ENCODE assay signal across 16 cellular contexts in genomic region chr3:129661766-129662165, GRCh38. TPM values are rescaled to one million over a fixed set of nuclear protein-coding genes. Genes with fewer than 3 reads are reported as not detected.
DNase-seq lines count a peak whose midpoint lies in the region; TF ChIP-seq lines count a peak whose summit lies in the region.
"Had no signal": no experiment of that assay in that cellular context is flagged by ENCODE, and none has a peak within 500 bp of the region (broad histone marks: within the 10 kb centered on the region; RNA-seq: fewer than 3 reads in every experiment).

No MANE protein-coding gene starts in this region.

- no peak for DNase-seq in Karpas-422
- DNase-seq in mammary epithelial cell: no peak
- no peak for DNase-seq in mesothelial cell of epicardium (ENCODE audit: low spot score in 2 of 2, unreplicated experiment in 2 of 2)
- no peak for DNase-seq in suprapubic skin (ENCODE audit: low spot score in 2 of 2)
- DNase-seq in globus pallidus (ENCODE audit: low spot score): no peak
- no peak for DNase-seq in vagina (ENCODE audit: extremely low spot score in 2 of 2)
- no peak for DNase-seq in 8988T
- DNase-seq: EL; H9; NCI-H1436 treated with DMSO at 0.1 percent for 48 hours; NCI-H2081 treated with DMSO at 0.1 percent for 48 hours; NCI-H226; NCI-H526 treated with DMSO at 0.1 percent for 48 hours; NK-92 treated with Interleukin-12 subunit alpha and Interleukin-12 subunit beta, amount 100 ng/mL, for 24 hours; SHP77 had no signal

- H3K27ac Mint-ChIP-seq in mesothelial cell of epicardium: peak overlapping the region; percentile 47
- H3K27ac Mint-ChIP-seq: H9 had no signal

- H3K9me3 ChIP-seq in Karpas-422 (ENCODE audit: low read length) (no peaks in the 10 kb centered on the region), mammary epithelial cell (replicated peaks; ENCODE audit: insufficient read depth, low read length) (no peaks in the 10 kb centered on the region), suprapubic skin (no peaks in the 10 kb centered on the region), vagina (no peaks in the 10 kb centered on the region)
- H3K9me3 ChIP-seq: BLaER1 treated with 17β-estradiol and CSF1 and Interleukin-3, amounts not matched to agents 10 nM and 100 nM had no signal

- TF ChIP-seq POLR2A in suprapubic skin (IDR thresholded peaks at IDR 0.05): no peak
- no peak for TF ChIP-seq POLR2A in vagina (IDR thresholded peaks at IDR 0.05)

- dilution Hi-C loops in mammary epithelial cell (cut with HindIII; ENCODE audit: low sequenced_read_pairs): no loop called here

- peaks cover 54% of the 10 kb centered on the region for H3K4me1 Mint-ChIP-seq in mesothelial cell of epicardium

- H3K36me3 Mint-ChIP-seq in mesothelial cell of epicardium: peaks cover 6% of the 10 kb centered on the region

- in situ Hi-C loops in mammary epithelial cell (cut with MboI; ENCODE audit: low sequenced_read_pairs in 2 of 2): no loop called here

- peaks cover 88% of the 10 kb centered on the region for H3K4me1 ChIP-seq in Karpas-422 (ENCODE audit: low read length)
- H3K4me1 ChIP-seq in mammary epithelial cell (ENCODE audit: insufficient read depth, low read length): peaks cover 61% of the 10 kb centered on the region
- peaks cover 55% of the 10 kb centered on the region for H3K4me1 ChIP-seq in suprapubic skin
- H3K4me1 ChIP-seq in vagina: peaks cover 51% of the 10 kb centered on the region

- H3K4me2 ChIP-seq in Karpas-422 (ENCODE audit: low read depth, low read length, poor library complexity, severe bottlenecking): peak overlapping the region; percentile 17
- H3K4me2 ChIP-seq in mammary epithelial cell (ENCODE audit: insufficient read depth, low read depth, low read length): no peak overlapping the region
- H3K4me2 ChIP-seq: BLaER1 treated with 17β-estradiol and CSF1 and Interleukin-3, amounts not matched to agents 10 nM and 100 nM had no signal

- TF ChIP-seq CTCF in mammary epithelial cell (conservative IDR thresholded peaks at IDR 0.05 in 1 of 2, IDR thresholded peaks at IDR 0.05 in 1 of 2; ENCODE audit: extremely low read depth in 1 of 2, insufficient read depth in 1 of 2, low read depth in 1 of 2, low read length in 2 of 2) (no peak), mesothelial cell of epicardium (IDR thresholded peaks at IDR 0.05; ENCODE audit: unreplicated experiment) (no peak), suprapubic skin (IDR thresholded peaks at IDR 0.05) (no peak), vagina (IDR thresholded peaks at IDR 0.05) (no peak)

- H3K36me3 ChIP-seq in Karpas-422 (ENCODE audit: insufficient read depth, low read length) (no peaks in the 10 kb centered on the region), mammary epithelial cell (ENCODE audit: insufficient read depth, low read length) (no peaks in the 10 kb centered on the region), suprapubic skin (no peaks in the 10 kb centered on the region), vagina (no peaks in the 10 kb centered on the region)

- H3K9me3 Mint-ChIP-seq in mesothelial cell of epicardium: no peaks in the 10 kb centered on the region
- H3K9me3 Mint-ChIP-seq: H9 had no signal

- H3K9ac ChIP-seq in Karpas-422 (ENCODE audit: low read length) (no peak overlapping the region), mammary epithelial cell (ENCODE audit: insufficient read depth, low read length) (no peak overlapping the region)
- H3K9ac ChIP-seq: BLaER1 treated with 17β-estradiol and CSF1 and Interleukin-3, amounts not matched to agents 10 nM and 100 nM had no signal

- H4K20me1 ChIP-seq in Karpas-422 (ENCODE audit: insufficient read depth, low read depth, low read length) (no peaks in the 10 kb centered on the region), mammary epithelial cell (ENCODE audit: insufficient read depth, low read length) (no peaks in the 10 kb centered on the region)

- H3K27ac ChIP-seq in Karpas-422 (ENCODE audit: low read length): peak overlapping the region; percentile 62
- peak overlapping the region; percentile 94 for H3K27ac ChIP-seq in mammary epithelial cell (ENCODE audit: insufficient read depth, low read depth, low read length)
- H3K27ac ChIP-seq in suprapubic skin: peak overlapping the region; percentile 66
- H3K27ac ChIP-seq in vagina: no peak overlapping the region
- H3K27ac ChIP-seq: BLaER1 treated with 17β-estradiol and CSF1 and Interleukin-3, amounts not matched to agents 10 nM and 100 nM had no signal

- H2AFZ ChIP-seq in Karpas-422 (ENCODE audit: low read length) (no peak overlapping the region), mammary epithelial cell (ENCODE audit: low read depth, low read length) (no peak overlapping the region)

- TF ChIP-seq EP300 in suprapubic skin (IDR thresholded peaks at IDR 0.05): no peak

- intact Hi-C loops in mammary epithelial cell (cut with micrococcal nuclease): loop anchor here (2.0 kb wide), 1 partner anchor 61 kb away; no protein-coding TSS in a partner anchor
- intact Hi-C loops in vagina (cut with DNase I): no loop called here

- H3K9me2 ChIP-seq in Karpas-422 (replicated peaks; ENCODE audit: insufficient read depth, low read length): no peaks in the 10 kb centered on the region

- no peak overlapping the region for H3K4me3 ChIP-seq in Karpas-422 (ENCODE audit: low read length)
- no peak overlapping the region for H3K4me3 ChIP-seq in mammary epithelial cell (replicated peaks in 1 of 3; ENCODE audit: insufficient read depth in 1 of 3, low read depth in 2 of 3, low read length in 3 of 3)
- no peak overlapping the region for H3K4me3 ChIP-seq in suprapubic skin
- H3K4me3 ChIP-seq in vagina: no peak overlapping the region
- H3K4me3 ChIP-seq: BLaER1 treated with 17β-estradiol and CSF1 and Interleukin-3, amounts not matched to agents 10 nM and 100 nM had no signal

- 75% methylated on average over 1 of the region's 1 CpG for WGBS in mammary epithelial cell (ENCODE audit: low coverage, missing lambda C conversion rate)
- 95% methylated on average over 1 of the region's 1 CpG for WGBS in suprapubic skin

- H3K27me3 ChIP-seq in Karpas-422 (ENCODE audit: low read length): no peaks in the 10 kb centered on the region
- no peaks in the 10 kb centered on the region for H3K27me3 ChIP-seq in mammary epithelial cell (ENCODE audit: insufficient read depth, low read length)
- no peaks in the 10 kb centered on the region for H3K27me3 ChIP-seq in suprapubic skin
- no peaks in the 10 kb centered on the region for H3K27me3 ChIP-seq in vagina
- H3K27me3 ChIP-seq: BLaER1 treated with 17β-estradiol and CSF1 and Interleukin-3, amounts not matched to agents 10 nM and 100 nM had no signal

- BruUV-seq in mammary epithelial cell (replicated peaks; lab: Mats Ljungman, UMichigan): no TSS peak

- H3K79me2 ChIP-seq in Karpas-422 (ENCODE audit: low read length) (peaks cover 84% of the 10 kb centered on the region), mammary epithelial cell (ENCODE audit: insufficient read depth, low read length) (peaks cover 93% of the 10 kb centered on the region)

- H3K4me3 Mint-ChIP-seq in mesothelial cell of epicardium: no peak overlapping the region
- H3K4me3 Mint-ChIP-seq: H9 had no signal

- CTCF ChIA-PET in mammary epithelial cell (lab: Charles Lee; ENCODE audit: low non-redundant PET): no interaction called here

- H3K27me3 Mint-ChIP-seq in mesothelial cell of epicardium (ENCODE audit: low read depth): no peaks in the 10 kb centered on the region

RNA-seq across cellular contexts. Expression of gene PLXND1, which starts 55.3 kb away (rescaled TPM):
- total RNA-seq in Karpas-422 (2014; rRNA removed; shearing (Covaris generic); ENCODE audit: low replicate concordance): 0.52 TPM in 1 of 2 replicates, not detected in the other
- total RNA-seq in mammary epithelial cell (1 to 10 TPM; 2.3 to 2.7 TPM), mesothelial cell of epicardium (53.9 to 60.6 TPM (median 54.7 TPM) in 3 replicates), suprapubic skin (10 to 100 TPM; 19.0 to 51.0 (median 30.8) TPM), vagina (96.5 TPM)
- polyA plus RNA-seq in mammary epithelial cell: 0.63 TPM
- 0.83 TPM for polyA minus RNA-seq in mammary epithelial cell

Comparison
In these comparisons a context has a peak if more than half of its experiments do, and no peak if none do; other contexts are left out.
1. RNA of gene PLXND1, which starts 55.3 kb away (total RNA-seq): 96.5 TPM in vagina (single experiment), 53.9 to 60.6 TPM in mesothelial cell of epicardium and 19.0 to 51.0 TPM in suprapubic skin; 2.3 to 2.7 TPM in mammary epithelial cell and 0.52 TPM in Karpas-422; every median in the first group is over 4 times any median in the second.